8 cellular contexts compared by ENCODE assay signal in genomic region chr9:96719538-96720315, GRCh38. TPM values are rescaled to one million over a fixed set of nuclear protein-coding genes. Genes with fewer than 3 reads are reported as not detected.
A peak's percentile ranks its signal among the peaks of the same experiment; 100 is the strongest.
DNase-seq lines count a peak whose midpoint lies in the region; ATAC-seq and TF ChIP-seq lines count a peak whose summit lies in the region.

No MANE protein-coding gene starts in this region.

- peaks cover 4% of the 10 kb centered on the region for H3K36me3 Mint-ChIP-seq in activated naive CD8-positive, alpha-beta T cell treated with anti-CD3 and anti-CD28 coated beads, Interleukin-2, amount 10 ng/mL, durations not matched to agents 7 days and 5 days

- peaks cover 7% of the 10 kb centered on the region for H3K4me1 Mint-ChIP-seq in activated naive CD8-positive, alpha-beta T cell treated with anti-CD3 and anti-CD28 coated beads, Interleukin-2, amount 10 ng/mL, durations not matched to agents 7 days and 5 days

- peak; percentile 50 for DNase-seq in BE2C
- DNase-seq in G401 (ENCODE audit: low spot score): peak; percentile 24
- DNase-seq in activated naive CD8-positive, alpha-beta T cell treated with anti-CD3 and anti-CD28 coated beads, Interleukin-2, amount 10 ng/mL, durations not matched to agents 7 days and 5 days: peak; percentile 30
- DNase-seq in mucosa of gallbladder (ENCODE audit: low spot score): peak; percentile 27
- DNase-seq in activated effector memory CD4-positive, alpha-beta T cell treated with Interleukin-2 at 50 U/mL for 16 hours: no peak
- DNase-seq in NCI-H187 (lab: John Stamatoyannopoulos, UW): no peak

- H3K9me3 Mint-ChIP-seq in activated naive CD8-positive, alpha-beta T cell treated with anti-CD3 and anti-CD28 coated beads, Interleukin-2, amount 10 ng/mL, durations not matched to agents 7 days and 5 days: peaks cover 13% of the 10 kb centered on the region

- H3K4me3 ChIP-seq in BE2C (ENCODE audit: low read depth, low read length): peak overlapping the region; percentile 4; the same call in 1 of the 2 replicates

- POLR2A ChIA-PET in activated naive CD8-positive, alpha-beta T cell treated with anti-CD3 and anti-CD28 coated beads, Interleukin-2, amount 10 ng/mL, durations not matched to agents 7 days and 5 days (lab: Charles Lee): no interaction called here

- no peak for TF ChIP-seq CTCF in BE2C (IDR thresholded peaks at IDR 0.05; ENCODE audit: low read depth, low read length)

- peak overlapping the region; percentile 10 for H3K4me3 Mint-ChIP-seq in activated naive CD8-positive, alpha-beta T cell treated with anti-CD3 and anti-CD28 coated beads, Interleukin-2, amount 10 ng/mL, durations not matched to agents 7 days and 5 days

- in situ Hi-C loops in G401 (cut with HindIII; ENCODE audit: low sequenced_read_pairs): no loop called here

- no peaks in the 10 kb centered on the region for H3K4me1 ChIP-seq in BE2C

- ATAC-seq in activated naive CD8-positive, alpha-beta T cell treated with anti-CD3 and anti-CD28 coated beads, Interleukin-2, amount 10 ng/mL, durations not matched to agents 7 days and 5 days (ENCODE audit: low read depth): no peak
- ATAC-seq in GM19324 (IDR thresholded peaks at IDR 0.05; ENCODE audit: low FRiP score, unreplicated experiment) (no peak), HG03521 (IDR thresholded peaks at IDR 0.05; ENCODE audit: unreplicated experiment) (no peak)

- peaks cover 32% of the 10 kb centered on the region for H3K27me3 ChIP-seq in BE2C

- H3K9me3 ChIP-seq in BE2C: no peaks in the 10 kb centered on the region; the same call in 1 of the 2 replicates

- no peak overlapping the region for H3K27ac Mint-ChIP-seq in activated naive CD8-positive, alpha-beta T cell treated with anti-CD3 and anti-CD28 coated beads, Interleukin-2, amount 10 ng/mL, durations not matched to agents 7 days and 5 days

- peaks cover 30% of the 10 kb centered on the region for H3K27me3 Mint-ChIP-seq in activated naive CD8-positive, alpha-beta T cell treated with anti-CD3 and anti-CD28 coated beads, Interleukin-2, amount 10 ng/mL, durations not matched to agents 7 days and 5 days

- no peaks in the 10 kb centered on the region for H3K36me3 ChIP-seq in BE2C

RNA-seq across cellular contexts. Expression of gene ZNF510, which starts 58.2 kb away (rescaled TPM):
- 12.9 TPM for polyA plus RNA-seq in BE2C (2012; ENCODE audit: insufficient read depth, insufficient read length, low read depth)
- total RNA-seq in G401 (2014; rRNA removed; shearing (Covaris generic)): 5.6 and 15.8 TPM in 2 replicates
- 10 to 100 TPM; 18.3 to 19.1 TPM for total RNA-seq in activated naive CD8-positive, alpha-beta T cell treated with anti-CD3 and anti-CD28 coated beads, Interleukin-2, amount 10 ng/mL, durations not matched to agents 7 days and 5 days
- 12.9 TPM for total RNA-seq in mucosa of gallbladder

Comparison
In these comparisons a context has a peak if more than half of its experiments do, and no peak if none do; other contexts are left out.
1. DNase-seq: peak in BE2C (single experiment), G401 (single experiment), activated naive CD8-positive, alpha-beta T cell treated with anti-CD3 and anti-CD28 coated beads, Interleukin-2, amount 10 ng/mL, durations not matched to agents 7 days and 5 days (single experiment) and mucosa of gallbladder (single experiment); none in activated effector memory CD4-positive, alpha-beta T cell treated with Interleukin-2 at 50 U/mL for 16 hours (single experiment) and NCI-H187 (0 of 2).